In genomic region chr4:122152699-122153328, GRCh38 we compare ENCODE assay signal across 8 cellular contexts. TPM values are rescaled to one million over a fixed set of nuclear protein-coding genes. Genes with fewer than 3 reads are reported as not detected.
DNase-seq lines count a peak whose midpoint lies in the region; ATAC-seq and TF ChIP-seq lines count a peak whose summit lies in the region.

No MANE protein-coding gene starts in this region.

- H3K4me1 ChIP-seq in HUES64 (ENCODE audit: insufficient read depth, low read length), result peaks cover 6% of the 10 kb centered on the region

- peak overlapping the region; percentile 73 for H3K9ac ChIP-seq in HUES64 (ENCODE audit: low read depth, low read length)

- H3K27ac ChIP-seq in HUES64 (ENCODE audit: low read depth, low read length) (peak overlapping the region; percentile 63; the same call in 1 of the 2 replicates), layer of hippocampus (ENCODE audit: low read depth, low read length) (peak overlapping the region; percentile 95)

- H3K9me3 ChIP-seq in HUES64 (ENCODE audit: insufficient read depth, low read depth, low read length), result 0 out of 2 replicates have a peak, but pooled peaks cover 4% of the 10 kb centered on the region

- peak overlapping the region; percentile 93 for H3K4me3 ChIP-seq in HUES64 (ENCODE audit: low read length)
- H3K4me3 ChIP-seq in choroid plexus epithelial cell (ENCODE audit: low read depth, low read length), result peak overlapping the region; percentile 90

- peaks cover 28% of the 10 kb centered on the region for H3K36me3 ChIP-seq in HUES64 (ENCODE audit: insufficient read depth, low read length)

- ATAC-seq in GM21529 (IDR thresholded peaks at IDR 0.05; ENCODE audit: unreplicated experiment), result peak; percentile 44

- TF ChIP-seq CTCF in choroid plexus epithelial cell (conservative IDR thresholded peaks at IDR 0.05; ENCODE audit: low read depth, low read length), result no peak

- WGBS in HUES64, result 5% methylated on average over 19 of the region's 20 CpGs

- DNase-seq in EL (peak; percentile 43), T-helper 22 cell (ENCODE audit: low read depth) (peak; percentile 4), choroid plexus epithelial cell (ENCODE audit: low read depth) (peak; percentile 46), ecto neural progenitor cell (ENCODE audit: low spot score) (no peak)
- DNase-seq in stimulated activated CD4-positive, alpha-beta T cell treated with anti-CD3 and anti-CD28 coated beads, Interleukin-4, amount 100 ng/mL, for 24 hours, result peak; percentile 22

- H3K27me3 ChIP-seq in HUES64 (ENCODE audit: insufficient read depth, low read length), result no peaks in the 10 kb centered on the region
- no peaks in the 10 kb centered on the region for H3K27me3 ChIP-seq in layer of hippocampus (ENCODE audit: control insufficient read depth, insufficient read depth, low read length)

RNA-seq across cellular contexts. Expression of gene BLTP1, which starts 0.7 kb away (rescaled TPM):
- 18.6 TPM for polyA plus RNA-seq in HUES64 (2013, experiment 1 of 2)
- 22.6 TPM for polyA plus RNA-seq in HUES64 (2013, experiment 2 of 2)
